14 cellular contexts compared by ENCODE assay signal in genomic region chr11:110027627-110028371, GRCh38.
DNase-seq lines count a peak whose midpoint lies in the region; ATAC-seq lines count a peak whose summit lies in the region.
"Had no signal": no experiment of that assay in that cellular context is flagged by ENCODE, and none has a peak within 500 bp of the region (broad histone marks: within the 10 kb centered on the region; RNA-seq: fewer than 3 reads in every experiment).

No MANE protein-coding gene starts in this region.

- H3K27ac Mint-ChIP-seq in T-helper 17 cell: no peak overlapping the region
- H3K27ac Mint-ChIP-seq: CD4-positive, CD25-positive, alpha-beta regulatory T cell had no signal

- H3K27me3 Mint-ChIP-seq in T-helper 17 cell: peaks cover under 1% of the 10 kb centered on the region

- no peaks in the 10 kb centered on the region for H3K4me1 Mint-ChIP-seq in T-helper 17 cell

- peak; percentile 39 for ATAC-seq in GM18519 (IDR thresholded peaks at IDR 0.05; ENCODE audit: low FRiP score, unreplicated experiment)
- ATAC-seq in GM21529 (IDR thresholded peaks at IDR 0.05; ENCODE audit: unreplicated experiment): peak; percentile 40
- ATAC-seq in HG03159 (IDR thresholded peaks at IDR 0.05; ENCODE audit: unreplicated experiment): peak; percentile 41
- ATAC-seq in HG03520 (IDR thresholded peaks at IDR 0.05; ENCODE audit: unreplicated experiment): no peak
- ATAC-seq in HG03565 (IDR thresholded peaks at IDR 0.05; ENCODE audit: unreplicated experiment): no peak
- no peak for ATAC-seq in T-helper 17 cell

- no peaks in the 10 kb centered on the region for H3K9me3 ChIP-seq in T-helper 17 cell (ENCODE audit: control insufficient read depth, low read length, poor library complexity, severe bottlenecking)
- H3K9me3 ChIP-seq: heart right ventricle had no signal

- DNase-seq in renal cortical epithelial cell (ENCODE audit: low read depth) (peak; percentile 57), NOMO-1 treated with DMSO at 0.1 percent for 48 hours (lab: John Stamatoyannopoulos, UW; ENCODE audit: unreplicated experiment) (no peak), T-helper 17 cell (no peak)
- DNase-seq: CD4-positive, CD25-positive, alpha-beta regulatory T cell; HCEC 1CT; heart right ventricle; NCI-H1417; occipital lobe; stimulated activated CD4-positive, alpha-beta T cell treated with anti-CD3 and anti-CD28 coated beads, Interleukin-15, amount 100 ng/mL, for 24 hours had no signal

- no peak overlapping the region for H3K4me3 Mint-ChIP-seq in T-helper 17 cell
- H3K4me3 Mint-ChIP-seq: CD4-positive, CD25-positive, alpha-beta regulatory T cell had no signal

- no peaks in the 10 kb centered on the region for H3K36me3 Mint-ChIP-seq in T-helper 17 cell (ENCODE audit: low read depth)
- H3K36me3 Mint-ChIP-seq: CD4-positive, CD25-positive, alpha-beta regulatory T cell had no signal

Comparison
In these comparisons a context has a peak if more than half of its experiments do, and no peak if none do; other contexts are left out.
1. ATAC-seq: peak in GM18519 (single experiment), GM21529 (single experiment) and HG03159 (single experiment); none in HG03520 (single experiment), HG03565 (single experiment) and T-helper 17 cell (single experiment).